In the genomic region with DNA sequence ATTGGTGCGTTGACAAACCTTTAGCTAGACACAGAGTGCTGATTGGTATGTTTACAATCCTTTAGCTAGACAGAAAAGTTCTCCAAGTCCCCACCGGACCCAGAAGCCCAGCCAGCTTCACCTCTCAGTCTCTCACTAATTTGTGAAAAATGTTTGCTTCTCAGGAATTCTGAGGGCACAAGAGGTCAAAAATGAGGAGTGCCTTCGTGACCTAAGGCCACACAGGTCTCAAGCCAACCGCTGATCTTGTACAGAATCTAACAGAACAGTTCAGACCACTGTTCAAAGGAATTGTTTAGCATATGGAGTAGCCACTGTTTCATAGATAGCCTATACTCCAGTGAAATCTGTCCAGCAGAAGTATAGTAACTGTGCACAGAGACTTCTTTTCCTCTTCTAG, we compare ENCODE assay signal across 7 cellular contexts. TPM values are rescaled to one million over a fixed set of nuclear protein-coding genes. Genes with fewer than 3 reads are reported as not detected.
"Had no signal": no experiment of that assay in that cellular context is flagged by ENCODE, and none has a peak within 500 bp of the region (broad histone marks: within the 10 kb centered on the region; RNA-seq: fewer than 3 reads in every experiment).

No MANE protein-coding gene starts in this region.

- ATAC-seq: GM23338 had no signal

- H3K27ac Mint-ChIP-seq: GM23338, H9 had no signal

- H3K4me3 Mint-ChIP-seq: GM23338, H9 had no signal

- H3K9me3 Mint-ChIP-seq: GM23338, H9 had no signal

- H3K4me2 ChIP-seq: GM23338 had no signal

- DNase-seq: H9, HCEC 1CT, IMR-90, KBM-7 had no signal

- H2AFZ ChIP-seq: GM23338 had no signal

- H3K4me3 ChIP-seq: GM23338 had no signal

RNA-seq across cellular contexts. Expression of gene LRRC30, which starts 29.8 kb away (rescaled TPM):
- total RNA-seq: GM23338, H1, H9, HT-29, IMR-90 had no signal
- polyA plus RNA-seq: GM23338, H1, IMR-90 had no signal
